Comparison of ENCODE assay signal across 1 cellular context in genomic region chr1:95072532-95073419, GRCh38.
TF ChIP-seq lines count a peak whose summit lies in the region.

Gene ALG14 (minus strand): TSS chr1:95072951. CDS start chr1:95072898, 53 bp downstream.

TF ChIP-seq in WTC11, 78 proteins besides CTCF, POLR2A, EP300 and RAD21 (continued from another document):
- TF ChIP-seq FOXP4 (CRISPR knock-in tag; IDR thresholded peaks at IDR 0.05) (no peak), SP1 (CRISPR knock-in tag; conservative IDR thresholded peaks at IDR 0.05) (peak; percentile 63), MYBL2 (CRISPR knock-in tag; IDR thresholded peaks at IDR 0.05) (0 out of 2 replicates have a peak, but pooled peaks have one; percentile 27), NR2C2 (CRISPR knock-in tag; IDR thresholded peaks at IDR 0.05) (peak; percentile 83), ESRRA (CRISPR knock-in tag; IDR thresholded peaks at IDR 0.05; ENCODE audit: borderline replicate concordance) (no peak), ETV6 (CRISPR knock-in tag; IDR thresholded peaks at IDR 0.05) (0 out of 2 replicates have a peak, but pooled peaks have one; percentile 73), STAT6 (CRISPR knock-in tag; conservative IDR thresholded peaks at IDR 0.05; ENCODE audit: low read depth) (no peak), TEAD1 (CRISPR knock-in tag; IDR thresholded peaks at IDR 0.05) (peak; percentile 54; the same call in 1 of the 2 replicates)
